ENCODE assay signal across 9 cellular contexts in genomic region chr10:110446954-110447608, GRCh38. TPM values are rescaled to one million over a fixed set of nuclear protein-coding genes. Genes with fewer than 3 reads are reported as not detected.
A peak's percentile ranks its signal among the peaks of the same experiment; 100 is the strongest.
DNase-seq lines count a peak whose midpoint lies in the region; ATAC-seq, FAIRE-seq and TF ChIP-seq lines count a peak whose summit lies in the region.
"Had no signal": no experiment of that assay in that cellular context is flagged by ENCODE, and none has a peak within 500 bp of the region (broad histone marks: within the 10 kb centered on the region; RNA-seq: fewer than 3 reads in every experiment).

No MANE protein-coding gene starts in this region.

- H3K4me3 Mint-ChIP-seq in WTC11: no peak overlapping the region

- H3K27me3 ChIP-seq in WERI-Rb-1 (ENCODE audit: insufficient read depth, low read depth, severe bottlenecking): no peaks in the 10 kb centered on the region

- CTCF ChIA-PET in WTC11 (lab: Charles Lee): interaction anchor here (1.3 to 2.2 kb wide), 4 partner anchors 59 to 101 kb away, joined by 4 to 7 read pairs (median 7); no protein-coding TSS in a partner anchor

- peak; percentile 68 for DNase-seq in ACHN
- DNase-seq in HK-2 (ENCODE audit: unreplicated experiment): peak; percentile 50
- no peak for DNase-seq in WTC11 (ENCODE audit: low spot score)
- DNase-seq in hepatic stellate cell (ENCODE audit: low spot score): peak; percentile 87
- no peak for DNase-seq in GM12892 (ENCODE audit: insufficient read length)
- DNase-seq in WERI-Rb-1: no peak

- peaks cover 2% of the 10 kb centered on the region; the same call in 1 of the 2 replicates for H3K27me3 Mint-ChIP-seq in WTC11 (ENCODE audit: low read depth)

- no peaks in the 10 kb centered on the region for H3K36me3 Mint-ChIP-seq in WTC11

- H3K4me1 Mint-ChIP-seq in WTC11: peaks cover 9% of the 10 kb centered on the region

- peaks cover 7% of the 10 kb centered on the region for H3K9me3 Mint-ChIP-seq in WTC11

- in situ Hi-C loops in ACHN (cut with HindIII; ENCODE audit: low pct_ligation_motif_present, low pct_unique_long_range_greater_than_20kb, low sequenced_read_pairs): no loop called here

- no peak overlapping the region for H3K27ac ChIP-seq in WERI-Rb-1

- TF ChIP-seq CTCF in WTC11 (IDR thresholded peaks at IDR 0.05) (no peak), WERI-Rb-1 (IDR thresholded peaks at IDR 0.05; ENCODE audit: low read depth, low read length) (no peak)

- no peaks in the 10 kb centered on the region for H3K36me3 ChIP-seq in WERI-Rb-1

- no peaks in the 10 kb centered on the region for H3K9me3 ChIP-seq in WERI-Rb-1 (ENCODE audit: severe bottlenecking)

- POLR2A ChIA-PET in WTC11 (lab: Charles Lee): no interaction called here

- TF ChIP-seq POLR2A in GM12892 (IDR thresholded peaks at IDR 0.05; ENCODE audit: low read depth, low read length): no peak

- H3K27ac Mint-ChIP-seq in WTC11: no peak overlapping the region

- FAIRE-seq in GM12892 (lab: Jason Lieb, UNC): no peak
- FAIRE-seq: G401.6 had no signal

- ATAC-seq in WTC11 (peak; percentile 60), HG02840 (IDR thresholded peaks at IDR 0.05; ENCODE audit: low FRiP score, unreplicated experiment) (no peak), GM19397 (IDR thresholded peaks at IDR 0.05; ENCODE audit: unreplicated experiment) (no peak)

- H3K4me3 ChIP-seq in WERI-Rb-1 (ENCODE audit: low read depth, low read length): no peak overlapping the region

TF ChIP-seq in WTC11, 78 proteins besides CTCF, POLR2A, EP300 and RAD21:
- TF ChIP-seq HMGXB4 (CRISPR knock-in tag; IDR thresholded peaks at IDR 0.05): no peak
- no peak for TF ChIP-seq RELA (CRISPR knock-in tag; IDR thresholded peaks at IDR 0.05; ENCODE audit: borderline replicate concordance)
- no peak for TF ChIP-seq ZNF263 (CRISPR knock-in tag; IDR thresholded peaks at IDR 0.05; ENCODE audit: low read depth)
- no peak for TF ChIP-seq ETV6 (CRISPR knock-in tag; IDR thresholded peaks at IDR 0.05)
- no peak for TF ChIP-seq GABPB1 (CRISPR knock-in tag; IDR thresholded peaks at IDR 0.05)
- TF ChIP-seq NFYB (CRISPR knock-in tag; conservative IDR thresholded peaks at IDR 0.05; ENCODE audit: low read depth): no peak
- no peak for TF ChIP-seq GTF2I (CRISPR knock-in tag; conservative IDR thresholded peaks at IDR 0.05)
- no peak for TF ChIP-seq PREB (CRISPR knock-in tag; IDR thresholded peaks at IDR 0.05; ENCODE audit: borderline replicate concordance)
- no peak for TF ChIP-seq NR2C2 (CRISPR knock-in tag; IDR thresholded peaks at IDR 0.05)
- no peak for TF ChIP-seq ATF2 (CRISPR knock-in tag; IDR thresholded peaks at IDR 0.05; ENCODE audit: borderline replicate concordance, low read depth)
- TF ChIP-seq PRDM15 (CRISPR knock-in tag; IDR thresholded peaks at IDR 0.05): no peak
- no peak for TF ChIP-seq SMAD3 (CRISPR knock-in tag; IDR thresholded peaks at IDR 0.05; ENCODE audit: borderline replicate concordance)
- no peak for TF ChIP-seq CBFB (CRISPR knock-in tag; IDR thresholded peaks at IDR 0.05; ENCODE audit: low read depth)
- TF ChIP-seq FOXP4 (CRISPR knock-in tag; IDR thresholded peaks at IDR 0.05): no peak
- TF ChIP-seq RORB (CRISPR knock-in tag; IDR thresholded peaks at IDR 0.05): no peak

RNA-seq across cellular contexts. Expression of gene DUSP5, which starts 50.6 kb away (rescaled TPM):
- total RNA-seq in WTC11 (2021): 31.4 to 55.1 TPM (median 33.1 TPM) in 3 replicates
- 59.6 TPM for polyA plus RNA-seq in GM12892 (2012; ENCODE audit: missing spikeins)

Comparison
In these comparisons a context has a peak if more than half of its experiments do, and no peak if none do; other contexts are left out.
1. DNase-seq: peak in ACHN (single experiment), HK-2 (single experiment) and hepatic stellate cell (single experiment); none in WTC11 (single experiment), GM12892 (single experiment) and WERI-Rb-1 (single experiment).